In genomic region chr12:64218597-64218996, GRCh38 we compare ENCODE assay signal across 11 cellular contexts. TPM values are rescaled to one million over a fixed set of nuclear protein-coding genes. Genes with fewer than 3 reads are reported as not detected.
DNase-seq lines count a peak whose midpoint lies in the region; ATAC-seq, FAIRE-seq and TF ChIP-seq lines count a peak whose summit lies in the region.
"Had no signal": no experiment of that assay in that cellular context is flagged by ENCODE, and none has a peak within 500 bp of the region (broad histone marks: within the 10 kb centered on the region; RNA-seq: fewer than 3 reads in every experiment).

No MANE protein-coding gene starts in this region.

- peak overlapping the region; percentile 57 for H3K4me3 Mint-ChIP-seq in activated T-cell treated with anti-CD3 and anti-CD28 coated beads, Interleukin-2, amount 50 U/mL, for 24 hours
- H3K4me3 Mint-ChIP-seq in activated naive CD8-positive, alpha-beta T cell treated with anti-CD3 and anti-CD28 coated beads for 36 hours = peak overlapping the region; percentile 38

- H3K27me3 ChIP-seq in small intestine (ENCODE audit: control insufficient read depth in 2 of 2, insufficient read depth in 2 of 2, low read length in 2 of 2) = no peaks in the 10 kb centered on the region
- H3K27me3 ChIP-seq in effector memory CD4-positive, alpha-beta T cell (replicated peaks; ENCODE audit: control insufficient read depth, insufficient read depth, low read length, poor library complexity, severe bottlenecking) = no peaks in the 10 kb centered on the region
- no peaks in the 10 kb centered on the region for H3K27me3 ChIP-seq in stomach

- 13 to 51% (median 25%) methylated on average over 5 of the region's 5 CpGs for WGBS in small intestine, 3 donors
- 23 to 60% (median 36%) methylated on average over 5 of the region's 5 CpGs for WGBS in stomach, 5 donors

- no peak for DNase-seq in activated T-cell treated with anti-CD3 and anti-CD28 coated beads, Interleukin-2, amount 50 U/mL, for 24 hours
- no peak for DNase-seq in activated T-cell treated with anti-CD3 and anti-CD28 coated beads, Interleukin-2, amount 50 U/mL, for 1 hour
- no peak for DNase-seq in activated naive CD8-positive, alpha-beta T cell treated with anti-CD3 and anti-CD28 coated beads for 36 hours
- DNase-seq in small intestine = peak; percentile 21
- no peak for DNase-seq in NCI-H146 treated with DMSO at 0.1 percent for 48 hours (lab: John Stamatoyannopoulos, UW; ENCODE audit: unreplicated experiment)
- DNase-seq in effector memory CD4-positive, alpha-beta T cell = no peak
- DNase-seq in stomach = no peak
- DNase-seq: activated CD4-positive, alpha-beta T cell treated with anti-CD3 and anti-CD28 coated beads, Interleukin-2, amount 50 U/mL, for 4 hours; aorta; NCI-H526 treated with DMSO at 0.1 percent for 48 hours had no signal

- ATAC-seq in HG03095 (IDR thresholded peaks at IDR 0.05; ENCODE audit: unreplicated experiment) = peak; percentile 25

- H3K4me1 ChIP-seq in small intestine (ENCODE audit: control insufficient read depth in 2 of 2, insufficient read depth in 1 of 2, low read depth in 1 of 2, low read length in 1 of 2) (no peaks in the 10 kb centered on the region), stomach (peaks cover 0 to 20% (median 7%) of the 10 kb centered on the region in 4 donors)
- H3K4me1 ChIP-seq in effector memory CD4-positive, alpha-beta T cell (ENCODE audit: control insufficient read depth, insufficient read depth, low read length, poor library complexity, severe bottlenecking) = peaks cover 6% of the 10 kb centered on the region

- no peak overlapping the region for H3K27ac ChIP-seq in small intestine (ENCODE audit: low read depth in 1 of 2, low read length in 1 of 2)
- no peak overlapping the region for H3K27ac ChIP-seq in effector memory CD4-positive, alpha-beta T cell (ENCODE audit: insufficient read depth, low read length, poor library complexity, severe bottlenecking)
- H3K27ac ChIP-seq in stomach = peak overlapping the region in 1 of 5 donors; percentile 47

- TF ChIP-seq CTCF in stomach (IDR thresholded peaks at IDR 0.05) = no peak

- TF ChIP-seq POLR2A in stomach (IDR thresholded peaks at IDR 0.05) = no peak

- H3K4me3 ChIP-seq in small intestine (ENCODE audit: low read depth in 1 of 2, low read length in 2 of 2) (no peak overlapping the region), stomach (no peak overlapping the region)
- no peak overlapping the region for H3K4me3 ChIP-seq in effector memory CD4-positive, alpha-beta T cell (ENCODE audit: insufficient read depth, low read depth, low read length, poor library complexity, severe bottlenecking)

- no peaks in the 10 kb centered on the region for H3K9me3 Mint-ChIP-seq in activated T-cell treated with anti-CD3 and anti-CD28 coated beads, Interleukin-2, amount 50 U/mL, for 24 hours
- H3K9me3 Mint-ChIP-seq in activated naive CD8-positive, alpha-beta T cell treated with anti-CD3 and anti-CD28 coated beads for 36 hours = no peaks in the 10 kb centered on the region

- H3K9me3 ChIP-seq in small intestine (ENCODE audit: control insufficient read depth, low read depth) (no peaks in the 10 kb centered on the region), stomach (no peaks in the 10 kb centered on the region)
- H3K9me3 ChIP-seq in effector memory CD4-positive, alpha-beta T cell (ENCODE audit: control insufficient read depth, low read length) = no peaks in the 10 kb centered on the region

- H3K36me3 ChIP-seq in small intestine (ENCODE audit: control insufficient read depth in 2 of 2, insufficient read depth in 2 of 2, low read length in 2 of 2) = peaks cover 0 to 2% of the 10 kb centered on the region in 2 donors
- peaks cover 7% of the 10 kb centered on the region for H3K36me3 ChIP-seq in effector memory CD4-positive, alpha-beta T cell (ENCODE audit: control insufficient read depth, insufficient read depth, low read length)
- peaks cover 0 to 21% (median 16%) of the 10 kb centered on the region in 4 donors for H3K36me3 ChIP-seq in stomach

- no peak for FAIRE-seq in small intestine (lab: Jason Lieb, UNC)

- TF ChIP-seq EP300 in stomach (IDR thresholded peaks at IDR 0.05) = no peak

- intact Hi-C loops in stomach (cut with DNase I; ENCODE audit: low total_unique reads) = no loop called here

- H3K4me1 Mint-ChIP-seq in activated T-cell treated with anti-CD3 and anti-CD28 coated beads, Interleukin-2, amount 50 U/mL, for 24 hours (ENCODE audit: low read depth) = peaks cover 37% of the 10 kb centered on the region
- H3K4me1 Mint-ChIP-seq in activated naive CD8-positive, alpha-beta T cell treated with anti-CD3 and anti-CD28 coated beads for 36 hours = peaks cover 30% of the 10 kb centered on the region

- peaks cover 31% of the 10 kb centered on the region for H3K36me3 Mint-ChIP-seq in activated T-cell treated with anti-CD3 and anti-CD28 coated beads, Interleukin-2, amount 50 U/mL, for 24 hours (ENCODE audit: low read depth)
- H3K36me3 Mint-ChIP-seq in activated naive CD8-positive, alpha-beta T cell treated with anti-CD3 and anti-CD28 coated beads for 36 hours = peaks cover 10% of the 10 kb centered on the region

- no peaks in the 10 kb centered on the region for H3K27me3 Mint-ChIP-seq in activated T-cell treated with anti-CD3 and anti-CD28 coated beads, Interleukin-2, amount 50 U/mL, for 24 hours
- no peaks in the 10 kb centered on the region for H3K27me3 Mint-ChIP-seq in activated naive CD8-positive, alpha-beta T cell treated with anti-CD3 and anti-CD28 coated beads for 36 hours

- H3K27ac Mint-ChIP-seq in activated T-cell treated with anti-CD3 and anti-CD28 coated beads, Interleukin-2, amount 50 U/mL, for 24 hours = no peak overlapping the region
- H3K27ac Mint-ChIP-seq in activated naive CD8-positive, alpha-beta T cell treated with anti-CD3 and anti-CD28 coated beads for 36 hours = peak overlapping the region; percentile 20

RNA-seq across cellular contexts. Expression of gene KICS2, which starts 3.5 kb away (rescaled TPM):
- 10 to 100 TPM; 12.9 to 13.4 TPM for total RNA-seq in activated naive CD8-positive, alpha-beta T cell treated with anti-CD3 and anti-CD28 coated beads for 36 hours
- 1 to 10 TPM; 1.3 to 4.3 (median 1.9) TPM for polyA plus RNA-seq in small intestine
- 10 to 100 TPM in 2 of 5 donors, 1 to 10 TPM in 3; 1.2 to 32.0 (median 8.8) TPM for total RNA-seq in stomach
- polyA plus RNA-seq in stomach = 1 to 10 TPM; 3.1 to 4.3 (median 3.7) TPM
